Comparison of ENCODE assay signal across 19 cellular contexts in the genomic region with DNA sequence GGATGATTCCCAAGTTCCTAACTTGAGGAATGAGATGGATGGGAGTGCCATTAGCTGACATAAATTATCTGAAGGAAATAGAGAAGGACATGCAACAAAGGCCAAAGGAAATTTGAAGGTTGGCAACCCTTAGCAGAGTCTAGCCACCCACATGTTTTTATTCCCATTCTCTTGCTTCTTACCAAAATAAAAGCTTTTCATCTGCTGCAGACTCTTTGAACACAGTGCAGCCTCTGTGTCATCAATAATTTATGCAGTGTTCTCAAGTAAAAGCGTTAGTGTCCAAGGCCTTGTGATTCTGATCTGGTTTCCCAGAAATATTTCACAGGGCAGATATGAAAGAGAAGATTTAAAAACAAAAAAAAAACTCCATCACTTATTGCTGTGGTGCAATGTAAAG.
DNase-seq lines count a peak whose midpoint lies in the region; ATAC-seq and TF ChIP-seq lines count a peak whose summit lies in the region.
"Had no signal": no experiment of that assay in that cellular context is flagged by ENCODE, and none has a peak within 500 bp of the region (broad histone marks: within the 10 kb centered on the region; RNA-seq: fewer than 3 reads in every experiment).

No MANE protein-coding gene starts in this region.

- ATAC-seq in CD4-positive, CD25-positive, alpha-beta regulatory T cell (ENCODE audit: low read depth in 2 of 2), result no peak
- no peak for ATAC-seq in HG02571 (IDR thresholded peaks at IDR 0.05; ENCODE audit: unreplicated experiment)
- ATAC-seq: HCT116 had no signal

- no peaks in the 10 kb centered on the region for H3K27me3 ChIP-seq in CD4-positive, CD25-positive, alpha-beta regulatory T cell (ENCODE audit: control insufficient read depth, insufficient read depth, low read length)
- H3K27me3 ChIP-seq in osteoblast (ENCODE audit: insufficient read depth, low read length), result no peaks in the 10 kb centered on the region
- H3K27me3 ChIP-seq in tibial artery, result no peaks in the 10 kb centered on the region

- no peak overlapping the region for H2AFZ ChIP-seq in osteoblast (ENCODE audit: low read length)
- H2AFZ ChIP-seq: GM23248 had no signal

- H3K9me3 ChIP-seq in CD4-positive, CD25-positive, alpha-beta regulatory T cell (ENCODE audit: control insufficient read depth in 2 of 2, low read length in 2 of 2), result no peaks in the 10 kb centered on the region
- H3K9me3 ChIP-seq in osteoblast (ENCODE audit: low read depth, low read length), result no peaks in the 10 kb centered on the region
- no peaks in the 10 kb centered on the region for H3K9me3 ChIP-seq in tibial artery

- no peak overlapping the region for H3K4me2 ChIP-seq in osteoblast (ENCODE audit: insufficient read depth, low read length)

- no peak for DNase-seq in CD4-positive, CD25-positive, alpha-beta regulatory T cell
- peak; percentile 8 for DNase-seq in choroid plexus epithelial cell (ENCODE audit: low read depth)
- DNase-seq in kidney glomerular epithelial cell (lab: John Stamatoyannopoulos, UW), result peak; percentile 10
- DNase-seq in osteoblast (ENCODE audit: insufficient read length, low spot score, missing footprints), result peak; percentile 54
- DNase-seq in activated gamma-delta T cell (lab: John Stamatoyannopoulos, UW), result no peak
- no peak for DNase-seq in NCI-H524 (lab: John Stamatoyannopoulos, UW)
- no peak for DNase-seq in tibial artery
- DNase-seq: 8988T; GM23248; IMR-90; NCI-H1436; NCI-H2081; NCI-H2227 treated with DMSO at 0.1 percent for 48 hours; NCI-H69; NK-92 treated with Interleukin-12 subunit alpha and Interleukin-12 subunit beta, amount 100 ng/mL, for 24 hours; OCI-M1 had no signal

- no peak overlapping the region for H3K4me3 ChIP-seq in CD4-positive, CD25-positive, alpha-beta regulatory T cell (ENCODE audit: low read depth, low read length)
- H3K4me3 ChIP-seq in choroid plexus epithelial cell (ENCODE audit: low read depth, low read length) (no peak overlapping the region), osteoblast (ENCODE audit: insufficient read depth, low read length) (no peak overlapping the region), tibial artery (no peak overlapping the region)
- H3K4me3 ChIP-seq: GM23248 had no signal

- H3K4me1 ChIP-seq in CD4-positive, CD25-positive, alpha-beta regulatory T cell (ENCODE audit: control insufficient read depth, insufficient read depth, low read length, poor library complexity, severe bottlenecking), result peaks cover 6% of the 10 kb centered on the region
- H3K4me1 ChIP-seq in osteoblast (ENCODE audit: insufficient read depth, low read length) (peaks cover 7% of the 10 kb centered on the region), tibial artery (peaks cover 0 to 82% (median 30%) of the 10 kb centered on the region in 4 donors)

- peaks cover 13 to 24% (median 16%) of the 10 kb centered on the region in 4 donors for H3K4me1 Mint-ChIP-seq in CD4-positive, CD25-positive, alpha-beta regulatory T cell

- no peak overlapping the region for H3K4me3 Mint-ChIP-seq in CD4-positive, CD25-positive, alpha-beta regulatory T cell

- no peaks in the 10 kb centered on the region for H3K27me3 Mint-ChIP-seq in CD4-positive, CD25-positive, alpha-beta regulatory T cell

- TF ChIP-seq CTCF in choroid plexus epithelial cell (conservative IDR thresholded peaks at IDR 0.05; ENCODE audit: low read depth, low read length), result no peak
- TF ChIP-seq CTCF in osteoblast (IDR thresholded peaks at IDR 0.05; ENCODE audit: extremely low read depth, low read depth, low read length), result no peak
- no peak for TF ChIP-seq CTCF in tibial artery (IDR thresholded peaks at IDR 0.05)

- H3K27ac Mint-ChIP-seq in CD4-positive, CD25-positive, alpha-beta regulatory T cell, result peak overlapping the region in 2 of 3 donors; percentile 12 to 32

- peaks cover 40% of the 10 kb centered on the region for H3K79me2 ChIP-seq in osteoblast (ENCODE audit: insufficient read depth, low read length)

- no peak overlapping the region for H3K27ac ChIP-seq in CD4-positive, CD25-positive, alpha-beta regulatory T cell (ENCODE audit: insufficient read depth, low read length, poor library complexity, severe bottlenecking)
- H3K27ac ChIP-seq in osteoblast (ENCODE audit: low read depth, low read length), result no peak overlapping the region
- H3K27ac ChIP-seq in tibial artery, result no peak overlapping the region
- H3K27ac ChIP-seq: GM23248, RWPE1 had no signal

- H3K9me3 Mint-ChIP-seq in CD4-positive, CD25-positive, alpha-beta regulatory T cell, result no peaks in the 10 kb centered on the region

- H4K20me1 ChIP-seq in osteoblast (ENCODE audit: insufficient read depth, low read length), result peaks cover 2% of the 10 kb centered on the region

- no peaks in the 10 kb centered on the region for H3K36me3 ChIP-seq in CD4-positive, CD25-positive, alpha-beta regulatory T cell (ENCODE audit: control insufficient read depth, insufficient read depth, low read length)
- H3K36me3 ChIP-seq in osteoblast (ENCODE audit: insufficient read depth, low read length), result no peaks in the 10 kb centered on the region
- no peaks in the 10 kb centered on the region for H3K36me3 ChIP-seq in tibial artery

- H3K36me3 Mint-ChIP-seq in CD4-positive, CD25-positive, alpha-beta regulatory T cell, result peaks cover 4% of the 10 kb centered on the region

- intact Hi-C loops in tibial artery (cut with DNase I; ENCODE audit: low total_unique reads), result no loop called here

Comparison
In these comparisons a context has a peak if more than half of its experiments do, and no peak if none do; other contexts are left out.
1. DNase-seq: peak in choroid plexus epithelial cell (single experiment), kidney glomerular epithelial cell (single experiment) and osteoblast (single experiment); none in CD4-positive, CD25-positive, alpha-beta regulatory T cell (0 of 3), activated gamma-delta T cell (single experiment), NCI-H524 (0 of 2) and tibial artery (0 of 2).